ENCODE assay signal across 8 cellular contexts in genomic region chr5:74201334-74202081, GRCh38.
DNase-seq lines count a peak whose midpoint lies in the region; ATAC-seq, FAIRE-seq and TF ChIP-seq lines count a peak whose summit lies in the region.

No MANE protein-coding gene starts in this region.

- peak overlapping the region; percentile 1 for H3K4me3 ChIP-seq in astrocyte (ENCODE audit: insufficient read depth, low read depth, low read length)

- H3K4me1 ChIP-seq in astrocyte (ENCODE audit: insufficient read depth, low read length): peaks cover 42% of the 10 kb centered on the region

- TF ChIP-seq CTCF in astrocyte (IDR thresholded peaks at IDR 0.05; ENCODE audit: insufficient read depth, low read depth, low read length) (no peak), progenitor cell of endocrine pancreas (IDR thresholded peaks at IDR 0.05; ENCODE audit: unreplicated experiment) (no peak), WTC11 (IDR thresholded peaks at IDR 0.05) (no peak)

- FAIRE-seq in GM12891 (lab: Jason Lieb, UNC) (peak; percentile 78), astrocyte (lab: Jason Lieb, UNC) (peak; percentile 13)

- peak overlapping the region; percentile 73 for H3K4me2 ChIP-seq in astrocyte (ENCODE audit: low read length)

- TF ChIP-seq POLR2A in GM12891 (IDR thresholded peaks at IDR 0.05; ENCODE audit: low read depth, low read length): no peak

- H3K79me2 ChIP-seq in astrocyte (ENCODE audit: insufficient read depth, low read length): no peaks in the 10 kb centered on the region

- no peak overlapping the region for H3K27ac Mint-ChIP-seq in astrocyte (ENCODE audit: unreplicated experiment)
- peak overlapping the region; percentile 23 for H3K27ac Mint-ChIP-seq in progenitor cell of endocrine pancreas
- no peak overlapping the region for H3K27ac Mint-ChIP-seq in WTC11

- ATAC-seq in GM21825 (IDR thresholded peaks at IDR 0.05; ENCODE audit: unreplicated experiment) (peak; percentile 54), WTC11 (no peak)

- H3K9me3 ChIP-seq in astrocyte (ENCODE audit: insufficient read depth, low read depth, low read length): no peaks in the 10 kb centered on the region

- H3K27ac ChIP-seq in astrocyte (ENCODE audit: low read depth, low read length): peak overlapping the region; percentile 19

- peak overlapping the region; percentile 21 for H2AFZ ChIP-seq in astrocyte (ENCODE audit: low read depth, low read length)

- H3K27me3 Mint-ChIP-seq in astrocyte (ENCODE audit: low read depth, unreplicated experiment): no peaks in the 10 kb centered on the region
- H3K27me3 Mint-ChIP-seq in progenitor cell of endocrine pancreas: peaks cover 4% of the 10 kb centered on the region
- H3K27me3 Mint-ChIP-seq in WTC11 (ENCODE audit: low read depth): no peaks in the 10 kb centered on the region

- H4K20me1 ChIP-seq in astrocyte (ENCODE audit: insufficient read depth, low read length): no peaks in the 10 kb centered on the region

- POLR2A ChIA-PET in WTC11 (lab: Charles Lee): no interaction called here

- H3K4me1 Mint-ChIP-seq in astrocyte (ENCODE audit: low read depth, unreplicated experiment): peaks cover 35% of the 10 kb centered on the region
- H3K4me1 Mint-ChIP-seq in progenitor cell of endocrine pancreas (ENCODE audit: low read depth): peaks cover 3% of the 10 kb centered on the region
- peaks cover 4% of the 10 kb centered on the region for H3K4me1 Mint-ChIP-seq in WTC11

- no peak for DNase-seq in GM12891 (ENCODE audit: insufficient read length, low spot score)
- DNase-seq in Kasumi-1 (lab: John Stamatoyannopoulos, UW): peak; percentile 27 to 49
- DNase-seq in astrocyte (ENCODE audit: low read depth): peak; percentile 76
- DNase-seq in progenitor cell of endocrine pancreas (ENCODE audit: low spot score, unreplicated experiment): no peak
- no peak for DNase-seq in HuH-7 (ENCODE audit: low spot score)
- no peak for DNase-seq in cerebellar nuclear complex (lab: John Stamatoyannopoulos, UW)
- no peak for DNase-seq in WTC11 (ENCODE audit: low spot score)

- H3K36me3 Mint-ChIP-seq in astrocyte (ENCODE audit: low read depth, unreplicated experiment) (no peaks in the 10 kb centered on the region), progenitor cell of endocrine pancreas (ENCODE audit: insufficient read depth) (no peaks in the 10 kb centered on the region), WTC11 (no peaks in the 10 kb centered on the region)

- H3K9ac ChIP-seq in astrocyte (ENCODE audit: low read length): no peak overlapping the region

- no peaks in the 10 kb centered on the region for H3K36me3 ChIP-seq in astrocyte (ENCODE audit: insufficient read depth, low read length)

- H3K9me3 Mint-ChIP-seq in astrocyte (ENCODE audit: unreplicated experiment): peaks cover 1% of the 10 kb centered on the region
- H3K9me3 Mint-ChIP-seq in progenitor cell of endocrine pancreas (ENCODE audit: low read depth): no peaks in the 10 kb centered on the region
- no peaks in the 10 kb centered on the region for H3K9me3 Mint-ChIP-seq in WTC11

- H3K27me3 ChIP-seq in astrocyte (ENCODE audit: insufficient read depth, low read length): no peaks in the 10 kb centered on the region

- no peak overlapping the region for H3K4me3 Mint-ChIP-seq in astrocyte (ENCODE audit: unreplicated experiment)
- no peak overlapping the region for H3K4me3 Mint-ChIP-seq in progenitor cell of endocrine pancreas (ENCODE audit: low read depth)
- no peak overlapping the region for H3K4me3 Mint-ChIP-seq in WTC11

- CTCF ChIA-PET in WTC11 (lab: Charles Lee): no interaction called here

TF ChIP-seq in GM12891, 5 proteins besides CTCF, POLR2A, EP300 and RAD21:
- TF ChIP-seq SPI1 (IDR thresholded peaks at IDR 0.05; ENCODE audit: low read depth, low read length) (peak; percentile 50), POLR2AphosphoS5 (IDR thresholded peaks at IDR 0.05; ENCODE audit: low read depth, low read length) (no peak)

TF ChIP-seq in WTC11, 78 proteins besides CTCF, POLR2A, EP300 and RAD21 (continues in another document):
- TF ChIP-seq ERG (CRISPR knock-in tag; IDR thresholded peaks at IDR 0.05) (no peak), ZNF512 (CRISPR knock-in tag; IDR thresholded peaks at IDR 0.05; ENCODE audit: borderline replicate concordance) (no peak), FOXJ3 (CRISPR knock-in tag; IDR thresholded peaks at IDR 0.05; ENCODE audit: borderline replicate concordance) (no peak), NFATC4 (CRISPR knock-in tag; IDR thresholded peaks at IDR 0.05) (no peak), SP1 (CRISPR knock-in tag; conservative IDR thresholded peaks at IDR 0.05) (no peak), FOXP4 (CRISPR knock-in tag; IDR thresholded peaks at IDR 0.05) (no peak), FOXK1 (CRISPR knock-in tag; IDR thresholded peaks at IDR 0.05) (no peak), ZNF281 (CRISPR knock-in tag; IDR thresholded peaks at IDR 0.05) (no peak), USF1 (CRISPR knock-in tag; IDR thresholded peaks at IDR 0.05) (no peak)

Comparison
In these comparisons a context has a peak if more than half of its experiments do, and no peak if none do; other contexts are left out.
1. DNase-seq: peak in Kasumi-1 (2 of 2) and astrocyte (single experiment); none in GM12891 (single experiment), progenitor cell of endocrine pancreas (single experiment), HuH-7 (single experiment), cerebellar nuclear complex (0 of 2) and WTC11 (single experiment).